In the genomic region with DNA sequence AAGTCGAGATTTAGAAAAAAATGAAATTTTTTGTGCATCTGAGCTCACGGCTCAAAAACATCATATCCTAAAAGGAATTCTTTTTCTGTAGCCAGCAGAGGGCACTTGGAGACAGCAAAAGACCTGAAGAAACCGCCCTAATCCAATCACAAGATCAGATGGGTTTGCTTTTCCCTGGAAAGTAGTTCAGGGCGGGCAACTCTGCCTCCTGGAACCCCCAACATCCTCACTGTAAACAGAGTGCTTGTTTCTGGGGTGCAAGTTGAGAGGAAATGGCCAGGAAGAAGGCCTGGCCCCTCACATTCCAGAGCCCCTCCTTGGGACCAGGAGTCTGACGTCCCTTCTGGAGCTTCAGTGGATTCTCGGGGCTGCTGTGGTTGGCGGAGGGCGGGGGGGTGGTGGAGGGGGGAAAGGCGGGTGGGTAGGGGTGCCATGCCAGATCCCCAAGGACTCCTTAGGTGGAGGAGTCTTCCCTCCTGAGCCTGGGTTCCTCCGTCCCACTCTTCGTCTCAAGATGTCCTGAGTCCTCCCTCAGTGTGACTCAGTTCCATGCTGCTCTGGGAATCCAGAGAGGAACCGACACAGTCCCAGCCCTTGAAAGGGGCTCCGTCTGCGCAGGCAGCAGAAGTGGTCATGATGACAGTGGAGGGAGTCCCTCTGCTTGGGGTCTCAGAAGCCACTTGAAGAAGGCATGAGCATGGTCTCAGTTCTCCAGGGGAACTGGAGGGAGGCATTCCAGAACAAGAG, we compare ENCODE assay signal across 8 cellular contexts. TPM values are rescaled to one million over a fixed set of nuclear protein-coding genes. Genes with fewer than 3 reads are reported as not detected.
DNase-seq lines count a peak whose midpoint lies in the region; ATAC-seq and TF ChIP-seq lines count a peak whose summit lies in the region.

No MANE protein-coding gene starts in this region.

- H3K9me3 Mint-ChIP-seq in natural killer cell treated with Interleukin-12 subunit alpha and Interleukin-12 subunit beta and Interleukin-15 and Interleukin-18, amount 100 ng/mL, for 72 hours: no peaks in the 10 kb centered on the region

- H3K9me3 ChIP-seq in RWPE2 (ENCODE audit: severe bottlenecking): no peaks in the 10 kb centered on the region

- no peak overlapping the region for H3K4me3 Mint-ChIP-seq in natural killer cell treated with Interleukin-12 subunit alpha and Interleukin-12 subunit beta and Interleukin-15 and Interleukin-18, amount 100 ng/mL, for 72 hours

- peaks cover 5% of the 10 kb centered on the region for H3K36me3 ChIP-seq in RWPE2 (ENCODE audit: low read depth)

- peaks cover 4% of the 10 kb centered on the region for H3K36me3 Mint-ChIP-seq in natural killer cell treated with Interleukin-12 subunit alpha and Interleukin-12 subunit beta and Interleukin-15 and Interleukin-18, amount 100 ng/mL, for 72 hours

- H3K27ac ChIP-seq in RWPE2 (ENCODE audit: poor library complexity, severe bottlenecking): no peak overlapping the region

- H3K27ac Mint-ChIP-seq in natural killer cell treated with Interleukin-12 subunit alpha and Interleukin-12 subunit beta and Interleukin-15 and Interleukin-18, amount 100 ng/mL, for 72 hours: no peak overlapping the region

- H3K27me3 ChIP-seq in RWPE2 (ENCODE audit: insufficient read depth, poor library complexity, severe bottlenecking): no peaks in the 10 kb centered on the region

- H3K4me1 ChIP-seq in RWPE2 (ENCODE audit: insufficient read depth, poor library complexity, severe bottlenecking): no peaks in the 10 kb centered on the region

- DNase-seq in AG09309 (ENCODE audit: low read depth) (peak; percentile 21), H4 (ENCODE audit: low spot score) (peak; percentile 21), RWPE2 (ENCODE audit: low spot score) (no peak), fibroblast of mammary gland (ENCODE audit: low read depth) (peak; percentile 62), retinal pigment epithelial cell (ENCODE audit: low read depth) (peak; percentile 19), KG1 (lab: John Stamatoyannopoulos, UW) (no peak)
- DNase-seq in natural killer cell treated with Interleukin-12 subunit alpha and Interleukin-12 subunit beta and Interleukin-15 and Interleukin-18, amount 100 ng/mL, for 72 hours (ENCODE audit: low spot score): no peak

- H3K4me1 Mint-ChIP-seq in natural killer cell treated with Interleukin-12 subunit alpha and Interleukin-12 subunit beta and Interleukin-15 and Interleukin-18, amount 100 ng/mL, for 72 hours (ENCODE audit: low read depth in 2 of 2): peaks cover 0 to 9% of the 10 kb centered on the region in 2 donors

- TF ChIP-seq CTCF in AG09309 (IDR thresholded peaks at IDR 0.05; ENCODE audit: control insufficient read depth, insufficient read depth, low read depth, low read length, missing control alignments) (peak; percentile 68), RWPE2 (IDR thresholded peaks at IDR 0.05; ENCODE audit: poor library complexity, severe bottlenecking) (peak; percentile 76), fibroblast of mammary gland (conservative IDR thresholded peaks at IDR 0.05; ENCODE audit: control insufficient read depth, insufficient read depth, low read depth, low read length) (peak; percentile 59), retinal pigment epithelial cell (conservative IDR thresholded peaks at IDR 0.05; ENCODE audit: low read depth, low read length) (peak; percentile 68)

- H3K4me3 ChIP-seq in AG09309 (ENCODE audit: control insufficient read depth, low read depth, low read length) (peak overlapping the region; percentile 25), RWPE2 (ENCODE audit: severe bottlenecking) (no peak overlapping the region), fibroblast of mammary gland (ENCODE audit: control insufficient read depth, low read depth, low read length) (no peak overlapping the region), retinal pigment epithelial cell (ENCODE audit: low read length) (peak overlapping the region; percentile 10)

- ATAC-seq in RWPE2 (ENCODE audit: low read depth) (peak; percentile 63), HG02938 (IDR thresholded peaks at IDR 0.05; ENCODE audit: unreplicated experiment) (no peak)
- ATAC-seq in natural killer cell treated with Interleukin-12 subunit alpha and Interleukin-12 subunit beta and Interleukin-15 and Interleukin-18, amount 100 ng/mL, for 72 hours: no peak

- peaks cover 11 to 13% of the 10 kb centered on the region in 2 donors for H3K27me3 Mint-ChIP-seq in natural killer cell treated with Interleukin-12 subunit alpha and Interleukin-12 subunit beta and Interleukin-15 and Interleukin-18, amount 100 ng/mL, for 72 hours

RNA-seq across cellular contexts. Expression of a gene that starts 35.9 kb away (rescaled TPM):
- total RNA-seq in H4 (2014; rRNA removed; shearing (Covaris generic)): not detected in 2 replicates
- not detected for total RNA-seq in natural killer cell treated with Interleukin-12 subunit alpha and Interleukin-12 subunit beta and Interleukin-15 and Interleukin-18, amount 100 ng/mL, for 72 hours

Comparison
In these comparisons a context has a peak if more than half of its experiments do, and no peak if none do; other contexts are left out.
1. DNase-seq: peak in AG09309 (single experiment), H4 (single experiment), fibroblast of mammary gland (single experiment) and retinal pigment epithelial cell (single experiment); none in RWPE2 (single experiment), natural killer cell treated with Interleukin-12 subunit alpha and Interleukin-12 subunit beta and Interleukin-15 and Interleukin-18, amount 100 ng/mL, for 72 hours (single experiment) and KG1 (single experiment).
2. H3K4me3 ChIP-seq: peak in AG09309 (single experiment) and retinal pigment epithelial cell (single experiment); none in RWPE2 (single experiment) and fibroblast of mammary gland (single experiment).
3. Peak in every context shown above with its lines, with median percentiles within 50 percentile points of each other: CTCF ChIP-seq.